In genomic region chr22:22189796-22190195, GRCh38 we compare ENCODE assay signal across 15 cellular contexts. TPM values are rescaled to one million over a fixed set of nuclear protein-coding genes. Genes with fewer than 3 reads are reported as not detected.
"Had no signal": no experiment of that assay in that cellular context is flagged by ENCODE, and none has a peak within 500 bp of the region (broad histone marks: within the 10 kb centered on the region; RNA-seq: fewer than 3 reads in every experiment).

No MANE protein-coding gene starts in this region.

RNA-seq across cellular contexts. Expression of gene VPREB1, which starts 54.8 kb away (rescaled TPM):
- total RNA-seq: activated B cell treated with CpG ODN at 0.5 μM for 24 hours; activated CD4-positive, alpha-beta memory T cell treated with anti-CD3 and anti-CD28 coated beads for 36 hours; activated CD4-positive, alpha-beta memory T cell treated with anti-CD3 and anti-CD28 coated beads, Interleukin-2, amount 10 ng/mL, durations not matched to agents 7 days and 5 days; activated CD4-positive, alpha-beta T cell treated with anti-CD3 and anti-CD28 coated beads for 36 hours; activated CD4-positive, alpha-beta T cell treated with anti-CD3 and anti-CD28 coated beads, Interleukin-2, amount 10 ng/mL, durations not matched to agents 24 days and 14 days; activated CD4-positive, alpha-beta T cell treated with anti-CD3 and anti-CD28 coated beads, Interleukin-2, amount 10 ng/mL, durations not matched to agents 7 days and 5 days; activated CD8-positive, alpha-beta memory T cell treated with anti-CD3 and anti-CD28 coated beads for 36 hours; activated CD8-positive, alpha-beta memory T cell treated with anti-CD3 and anti-CD28 coated beads, Interleukin-2, amount 10 ng/mL, durations not matched to agents 7 days and 5 days; activated CD8-positive, alpha-beta T cell treated with anti-CD3 and anti-CD28 coated beads for 36 hours; activated CD8-positive, alpha-beta T cell treated with anti-CD3 and anti-CD28 coated beads, Interleukin-2, amount 10 ng/mL, durations not matched to agents 7 days and 5 days; T-cell; T-helper 1 cell treated with Interleukin-12 subunit alpha and Interleukin-12 subunit beta and Interleukin-4 antibody, amounts not matched to agents 30 ng/mL and 1 ng/mL, for 36 hours; T-helper 17 cell; T-helper 2 cell treated with Interferon-gamma antibody and Interleukin-4, amounts not matched to agents 100 ng/mL and 5 ng/mL, for 36 hours; WTC11 had no signal
